In genomic region chrX:146055733-146056132, GRCh38 we compare ENCODE assay signal across 18 cellular contexts.
DNase-seq lines count a peak whose midpoint lies in the region; ATAC-seq and TF ChIP-seq lines count a peak whose summit lies in the region.
"Had no signal": no experiment of that assay in that cellular context is flagged by ENCODE, and none has a peak within 500 bp of the region (broad histone marks: within the 10 kb centered on the region; RNA-seq: fewer than 3 reads in every experiment).

No MANE protein-coding gene starts in this region.

- H3K9me2 ChIP-seq in neural cell (ENCODE audit: insufficient read depth, low read length), result no peaks in the 10 kb centered on the region

- intact Hi-C loops in sigmoid colon (cut with DNase I), result no loop called here

- H4K20me1 ChIP-seq in BLaER1 treated with 17β-estradiol and CSF1 and Interleukin-3, amounts not matched to agents 10 nM and 100 nM, result no peaks in the 10 kb centered on the region; a peak in 1 of 22 replicates
- H4K20me1 ChIP-seq in OCI-LY3 (ENCODE audit: insufficient read depth, low read length), result no peaks in the 10 kb centered on the region
- H4K20me1 ChIP-seq in neural cell (ENCODE audit: insufficient read depth), result no peaks in the 10 kb centered on the region

- 52 to 67% methylated on average over 2 of the region's 2 CpGs for WGBS in sigmoid colon, 2 donors

- no peak for TF ChIP-seq CTCF in OCI-LY3 (IDR thresholded peaks at IDR 0.05; ENCODE audit: low read depth, low read length)
- no peak for TF ChIP-seq CTCF in neural cell (IDR thresholded peaks at IDR 0.05; ENCODE audit: poor library complexity, severe bottlenecking)
- TF ChIP-seq CTCF in sigmoid colon (IDR thresholded peaks at IDR 0.05), result no peak

- peak overlapping the region; percentile 74; the same call in 1 of the 2 replicates for H2AFZ ChIP-seq in OCI-LY3 (ENCODE audit: low read depth, low read length)
- no peak overlapping the region for H2AFZ ChIP-seq in neural cell (ENCODE audit: low read depth, low read length)

- DNase-seq in NCI-H2227 (lab: John Stamatoyannopoulos, UW; ENCODE audit: unreplicated experiment), result peak; percentile 8
- DNase-seq in mucosa of gallbladder (ENCODE audit: low spot score), result no peak
- DNase-seq in NCI-H526 treated with DMSO at 0.1 percent for 48 hours (lab: John Stamatoyannopoulos, UW), result no peak
- DNase-seq in sigmoid colon, result no peak
- DNase-seq: BE2C; Calu3; CD4-positive, alpha-beta memory T cell; COR-L47; DMS53; DMS79 treated with DMSO at 0.1 percent for 48 hours; GOT3; HFFc6 had no signal

- H3K4me1 ChIP-seq in BLaER1 treated with 17β-estradiol and CSF1 and Interleukin-3, amounts not matched to agents 10 nM and 100 nM, result peaks cover 0 to 22% (median 7%) of the 10 kb centered on the region in 10 experiments; a peak in 8 of 20 replicates
- H3K4me1 ChIP-seq in OCI-LY3 (ENCODE audit: low read length) (peaks cover 25% of the 10 kb centered on the region), sigmoid colon (no peaks in the 10 kb centered on the region)
- H3K4me1 ChIP-seq: BE2C, HAP-1 had no signal

- H3K4me3 ChIP-seq in BLaER1 treated with 17β-estradiol and CSF1 and Interleukin-3, amounts not matched to agents 10 nM and 100 nM, result no peak overlapping the region
- H3K4me3 ChIP-seq in OCI-LY3 (ENCODE audit: low read length) (peak overlapping the region; percentile 45; the same call in 1 of the 2 replicates), neural cell (ENCODE audit: low read length) (no peak overlapping the region), sigmoid colon (no peak overlapping the region)
- H3K4me3 ChIP-seq: HAP-1 had no signal

- H3K36me3 ChIP-seq in BLaER1 treated with 17β-estradiol and CSF1 and Interleukin-3, amounts not matched to agents 10 nM and 100 nM, result no peaks in the 10 kb centered on the region
- H3K36me3 ChIP-seq in OCI-LY3 (replicated peaks; ENCODE audit: low read depth, low read length), result no peaks in the 10 kb centered on the region
- H3K36me3 ChIP-seq in neural cell (ENCODE audit: insufficient read depth, low read length), result no peaks in the 10 kb centered on the region
- no peaks in the 10 kb centered on the region for H3K36me3 ChIP-seq in sigmoid colon
- H3K36me3 ChIP-seq: BE2C, HAP-1 had no signal

- no peak for ATAC-seq in HG03045 (IDR thresholded peaks at IDR 0.05; ENCODE audit: unreplicated experiment)

- H3F3A ChIP-seq in neural cell (ENCODE audit: insufficient read depth, low read length, poor library complexity, severe bottlenecking), result no peaks in the 10 kb centered on the region

- no peak overlapping the region for H3K9ac ChIP-seq in BLaER1 treated with 17β-estradiol and CSF1 and Interleukin-3, amounts not matched to agents 10 nM and 100 nM
- H3K9ac ChIP-seq in OCI-LY3 (ENCODE audit: low read length) (no peak overlapping the region), neural cell (ENCODE audit: low read length) (no peak overlapping the region)

- no peak overlapping the region for H3K27ac ChIP-seq in BLaER1 treated with 17β-estradiol and CSF1 and Interleukin-3, amounts not matched to agents 10 nM and 100 nM
- peak overlapping the region; percentile 51; the same call in 1 of the 2 replicates for H3K27ac ChIP-seq in OCI-LY3 (ENCODE audit: low read length)
- H3K27ac ChIP-seq in neural cell (ENCODE audit: low read length), result peak overlapping the region; percentile 11
- no peak overlapping the region for H3K27ac ChIP-seq in sigmoid colon
- H3K27ac ChIP-seq: 22Rv1 had no signal

- peak overlapping the region in 8 of 11 experiments; percentile 0 to 32 (median 12); a peak in 5 of 22 replicates for H3K4me2 ChIP-seq in BLaER1 treated with 17β-estradiol and CSF1 and Interleukin-3, amounts not matched to agents 10 nM and 100 nM
- H3K4me2 ChIP-seq in OCI-LY3 (ENCODE audit: low read length), result peak overlapping the region; percentile 72
- H3K4me2 ChIP-seq in neural cell (ENCODE audit: low read length), result no peak overlapping the region

- TF ChIP-seq EP300 in neural cell (conservative IDR thresholded peaks at IDR 0.05; ENCODE audit: poor library complexity, severe bottlenecking) (no peak), sigmoid colon (IDR thresholded peaks at IDR 0.05) (no peak)

- H3K27me3 ChIP-seq in BLaER1 treated with 17β-estradiol and CSF1 and Interleukin-3, amounts not matched to agents 10 nM and 100 nM, result peaks cover 81 to 100% (median 97%) of the 10 kb centered on the region in 11 experiments
- no peaks in the 10 kb centered on the region for H3K27me3 ChIP-seq in OCI-LY3 (ENCODE audit: low read depth, low read length)
- no peaks in the 10 kb centered on the region for H3K27me3 ChIP-seq in neural cell (ENCODE audit: insufficient read depth, low read depth, low read length)
- H3K27me3 ChIP-seq in sigmoid colon, result no peaks in the 10 kb centered on the region
- H3K27me3 ChIP-seq: BE2C had no signal

- no peaks in the 10 kb centered on the region for H3K9me3 ChIP-seq in BLaER1 treated with 17β-estradiol and CSF1 and Interleukin-3, amounts not matched to agents 10 nM and 100 nM (replicated peaks in 1 of 11)
- H3K9me3 ChIP-seq in OCI-LY3 (ENCODE audit: insufficient read depth, low read length) (no peaks in the 10 kb centered on the region), neural cell (ENCODE audit: low read length) (no peaks in the 10 kb centered on the region), sigmoid colon (no peaks in the 10 kb centered on the region)
- H3K9me3 ChIP-seq: BE2C, HAP-1 had no signal

- H3K79me2 ChIP-seq in OCI-LY3 (ENCODE audit: low read length) (no peaks in the 10 kb centered on the region), neural cell (replicated peaks; ENCODE audit: insufficient read depth, low read length) (no peaks in the 10 kb centered on the region)

- no peak for TF ChIP-seq RAD21 in neural cell (conservative IDR thresholded peaks at IDR 0.05)

- no peak for TF ChIP-seq POLR2A in sigmoid colon (IDR thresholded peaks at IDR 0.05)

TF ChIP-seq in neural cell, 6 proteins besides CTCF, POLR2A, EP300 and RAD21:
- peak; percentile 91 for TF ChIP-seq POLR2AphosphoS5 (IDR thresholded peaks at IDR 0.05)
- no peak for TF ChIP-seq TAF1 (IDR thresholded peaks at IDR 0.05; ENCODE audit: low read depth)

Comparison
In these comparisons a context has a peak if more than half of its experiments do, and no peak if none do; other contexts are left out.
1. H3K27ac ChIP-seq: peak in OCI-LY3 (single experiment) and neural cell (single experiment); none in BLaER1 treated with 17β-estradiol and CSF1 and Interleukin-3, amounts not matched to agents 10 nM and 100 nM (0 of 11) and sigmoid colon (0 of 4).